Comparison of ENCODE assay signal across 9 cellular contexts in the genomic region with DNA sequence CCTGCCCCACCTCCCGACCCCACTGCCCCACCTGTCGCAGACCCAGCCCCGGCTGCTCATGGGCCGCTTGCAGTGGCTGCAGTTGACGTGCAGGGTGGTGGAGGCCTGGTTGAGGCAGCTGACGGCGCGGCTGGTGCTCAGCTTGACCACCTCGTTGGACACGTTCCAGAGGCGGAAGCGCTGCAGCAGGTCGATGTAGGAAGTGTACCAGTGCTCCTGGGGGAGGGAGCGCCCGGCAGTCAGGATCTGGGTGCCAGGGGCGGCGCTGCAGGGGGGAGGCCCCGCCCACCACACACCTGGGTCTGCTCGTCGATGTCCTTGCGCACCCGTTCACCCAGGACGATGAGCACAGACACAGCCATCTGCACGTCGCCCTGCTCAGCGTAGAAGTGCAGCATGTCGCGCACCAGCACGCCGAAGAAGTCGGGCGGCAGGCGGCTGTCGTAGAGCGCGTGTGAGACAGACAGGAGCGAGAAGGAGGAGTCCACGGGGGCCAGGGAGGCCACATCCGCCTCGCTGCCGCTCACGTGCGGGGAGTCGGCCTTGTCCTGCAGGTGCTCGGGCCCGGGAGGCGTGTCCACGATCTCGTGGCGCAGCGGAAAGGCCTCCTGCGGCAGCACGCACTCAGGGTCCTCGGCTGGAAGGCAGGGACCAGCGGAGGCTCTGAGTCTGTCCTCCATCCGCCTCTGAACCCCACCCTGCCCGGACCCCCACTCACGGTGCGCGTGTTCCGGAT. TPM values are rescaled to one million over a fixed set of nuclear protein-coding genes. Genes with fewer than 3 reads are reported as not detected.
DNase-seq lines count a peak whose midpoint lies in the region; ATAC-seq and TF ChIP-seq lines count a peak whose summit lies in the region.
"Had no signal": no experiment of that assay in that cellular context is flagged by ENCODE, and none has a peak within 500 bp of the region (broad histone marks: within the 10 kb centered on the region; RNA-seq: fewer than 3 reads in every experiment).

No MANE protein-coding gene starts in this region.

- H3K27me3 ChIP-seq in BE2C (no peaks in the 10 kb centered on the region), HUES6 (ENCODE audit: control insufficient read depth, insufficient read depth, low read length) (no peaks in the 10 kb centered on the region), lower lobe of right lung (ENCODE audit: low read depth) (no peaks in the 10 kb centered on the region)
- H3K27me3 ChIP-seq: SJSA1 had no signal

- intact Hi-C loops in lower lobe of right lung (cut with DNase I) = no loop called here

- no peak for ATAC-seq in lower lobe of right lung
- ATAC-seq in GM18867 (IDR thresholded peaks at IDR 0.05; ENCODE audit: unreplicated experiment) = no peak
- no peak for ATAC-seq in naive thymus-derived CD8-positive, alpha-beta T cell

- H3K27ac Mint-ChIP-seq in activated CD4-positive, alpha-beta T cell treated with anti-CD3 and anti-CD28 coated beads, Interleukin-2, amount 10 ng/mL, durations not matched to agents 7 days and 5 days = no peak overlapping the region
- H3K27ac Mint-ChIP-seq in naive thymus-derived CD8-positive, alpha-beta T cell = peak overlapping the region in 1 of 10 donors; percentile 70

- H3K36me3 Mint-ChIP-seq in activated CD4-positive, alpha-beta T cell treated with anti-CD3 and anti-CD28 coated beads, Interleukin-2, amount 10 ng/mL, durations not matched to agents 7 days and 5 days (ENCODE audit: low read depth) = peaks cover 18% of the 10 kb centered on the region
- H3K36me3 Mint-ChIP-seq in naive thymus-derived CD8-positive, alpha-beta T cell = peaks cover 0 to 14% (median 3%) of the 10 kb centered on the region in 3 donors

- H3K4me1 Mint-ChIP-seq in activated CD4-positive, alpha-beta T cell treated with anti-CD3 and anti-CD28 coated beads, Interleukin-2, amount 10 ng/mL, durations not matched to agents 7 days and 5 days = peaks cover 49% of the 10 kb centered on the region
- peaks cover 4 to 54% (median 37%) of the 10 kb centered on the region in 4 donors for H3K4me1 Mint-ChIP-seq in naive thymus-derived CD8-positive, alpha-beta T cell

- peaks cover 51% of the 10 kb centered on the region for H3K36me3 ChIP-seq in BE2C
- H3K36me3 ChIP-seq in HUES6 (ENCODE audit: control insufficient read depth, insufficient read depth, low read length) = peaks cover 42% of the 10 kb centered on the region
- H3K36me3 ChIP-seq in lower lobe of right lung = peaks cover 36% of the 10 kb centered on the region

- POLR2A ChIA-PET in activated CD4-positive, alpha-beta T cell treated with anti-CD3 and anti-CD28 coated beads, Interleukin-2, amount 10 ng/mL, durations not matched to agents 7 days and 5 days (lab: Charles Lee) = interaction anchor here (0.6 kb wide), 1 partner anchor 154 kb away, joined by 3 read pairs; no protein-coding TSS in a partner anchor
- POLR2A ChIA-PET in naive thymus-derived CD8-positive, alpha-beta T cell (lab: Charles Lee) = interaction anchor here (0.8 to 8.3 kb wide), 8 partner anchors 10 to 48 kb away, joined by 3 to 95 read pairs (median 4); partner anchors contain the start of genes METTL26, RHBDL1, RHOT2 and WDR90

- TF ChIP-seq CTCF in BE2C (IDR thresholded peaks at IDR 0.05; ENCODE audit: low read depth, low read length) (no peak), lower lobe of right lung (IDR thresholded peaks at IDR 0.05) (no peak)

- no peaks in the 10 kb centered on the region for H3K9me3 Mint-ChIP-seq in activated CD4-positive, alpha-beta T cell treated with anti-CD3 and anti-CD28 coated beads, Interleukin-2, amount 10 ng/mL, durations not matched to agents 7 days and 5 days
- H3K9me3 Mint-ChIP-seq in naive thymus-derived CD8-positive, alpha-beta T cell = no peaks in the 10 kb centered on the region

- no peak for DNase-seq in BE2C
- peak; percentile 71 to 86 for DNase-seq in SHP77 (lab: John Stamatoyannopoulos, UW)
- DNase-seq in lower lobe of right lung = peak; percentile 61
- DNase-seq in activated CD4-positive, alpha-beta T cell treated with anti-CD3 and anti-CD28 coated beads, Interleukin-2, amount 10 ng/mL, durations not matched to agents 7 days and 5 days = no peak
- no peak for DNase-seq in GF-D8 (lab: John Stamatoyannopoulos, UW)
- no peak for DNase-seq in naive thymus-derived CD8-positive, alpha-beta T cell

- CTCF ChIA-PET in activated CD4-positive, alpha-beta T cell treated with anti-CD3 and anti-CD28 coated beads, Interleukin-2, amount 10 ng/mL, durations not matched to agents 7 days and 5 days (lab: Charles Lee) = interaction anchor here (1.3 to 1.4 kb wide), 2 partner anchors 10 to 12 kb away, joined by 4 to 6 read pairs; no protein-coding TSS in a partner anchor

- H3K9me3 ChIP-seq in BE2C = no peaks in the 10 kb centered on the region
- no peaks in the 10 kb centered on the region for H3K9me3 ChIP-seq in HUES6 (ENCODE audit: control insufficient read depth, insufficient read depth, low read depth, low read length)
- H3K9me3 ChIP-seq in lower lobe of right lung = no peaks in the 10 kb centered on the region

- H3K27ac ChIP-seq in HUES6 (ENCODE audit: low read depth, low read length) = no peak overlapping the region
- H3K27ac ChIP-seq in lower lobe of right lung = peak overlapping the region; percentile 89

- H3K4me3 Mint-ChIP-seq in activated CD4-positive, alpha-beta T cell treated with anti-CD3 and anti-CD28 coated beads, Interleukin-2, amount 10 ng/mL, durations not matched to agents 7 days and 5 days = no peak overlapping the region
- H3K4me3 Mint-ChIP-seq in naive thymus-derived CD8-positive, alpha-beta T cell = peak overlapping the region in 2 of 10 donors; percentile 38 to 41

- H3K4me3 ChIP-seq in BE2C (ENCODE audit: low read depth, low read length) (peak overlapping the region; percentile 69; the same call in 1 of the 2 replicates), HUES6 (ENCODE audit: low read depth, low read length) (peak overlapping the region; percentile 11; the same call in 1 of the 2 replicates), lower lobe of right lung (peak overlapping the region; percentile 83)

- H3K4me1 ChIP-seq in BE2C (peaks cover 12% of the 10 kb centered on the region; the same call in 1 of the 2 replicates), HUES6 (ENCODE audit: control insufficient read depth, insufficient read depth, low read length) (peaks cover 23% of the 10 kb centered on the region), lower lobe of right lung (peaks cover 61% of the 10 kb centered on the region)

- H3K27me3 Mint-ChIP-seq in activated CD4-positive, alpha-beta T cell treated with anti-CD3 and anti-CD28 coated beads, Interleukin-2, amount 10 ng/mL, durations not matched to agents 7 days and 5 days = no peaks in the 10 kb centered on the region
- H3K27me3 Mint-ChIP-seq in naive thymus-derived CD8-positive, alpha-beta T cell = no peaks in the 10 kb centered on the region

- no peak overlapping the region for H3K9ac ChIP-seq in HUES6 (ENCODE audit: low read length)

RNA-seq across cellular contexts. Expression of gene JMJD8, which starts 1.0 kb away (rescaled TPM):
- polyA plus RNA-seq in BE2C (2012; ENCODE audit: insufficient read depth, insufficient read length, low read depth) = 327 TPM
- 43.2 TPM for total RNA-seq in lower lobe of right lung
- total RNA-seq in activated CD4-positive, alpha-beta T cell treated with anti-CD3 and anti-CD28 coated beads, Interleukin-2, amount 10 ng/mL, durations not matched to agents 7 days and 5 days = 10 to 100 TPM; 33.8 to 34.3 TPM
- 10 to 100 TPM; 40.8 to 41.2 TPM for total RNA-seq in naive thymus-derived CD8-positive, alpha-beta T cell
- polyA plus RNA-seq in naive thymus-derived CD8-positive, alpha-beta T cell = 10 to 100 TPM; 31.7 to 62.8 (median 46.0) TPM

RNA-seq across cellular contexts. Expression of gene STUB1, which starts 4.9 kb away (rescaled TPM):
- polyA plus RNA-seq in BE2C (2012; ENCODE audit: insufficient read depth, insufficient read length, low read depth) = 418 TPM
- 86.0 TPM for total RNA-seq in lower lobe of right lung
- 10 to 100 TPM; 68.7 to 69.7 TPM for total RNA-seq in activated CD4-positive, alpha-beta T cell treated with anti-CD3 and anti-CD28 coated beads, Interleukin-2, amount 10 ng/mL, durations not matched to agents 7 days and 5 days
- 100 to 1,000 TPM in 1 of 2 experiments, 10 to 100 TPM in 1; 86.4 to 103 TPM for total RNA-seq in naive thymus-derived CD8-positive, alpha-beta T cell
- polyA plus RNA-seq in naive thymus-derived CD8-positive, alpha-beta T cell = 100 to 1,000 TPM; 133 to 142 (median 135) TPM

RNA-seq across cellular contexts. Expression of gene WDR24, which starts 5.1 kb away (rescaled TPM):
- polyA plus RNA-seq in BE2C (2012; ENCODE audit: insufficient read depth, insufficient read length, low read depth) = 67.0 TPM
- total RNA-seq in lower lobe of right lung = 13.1 TPM
- 10 to 100 TPM; 19.3 to 20.0 TPM for total RNA-seq in activated CD4-positive, alpha-beta T cell treated with anti-CD3 and anti-CD28 coated beads, Interleukin-2, amount 10 ng/mL, durations not matched to agents 7 days and 5 days
- total RNA-seq in naive thymus-derived CD8-positive, alpha-beta T cell = 10 to 100 TPM; 16.1 to 18.4 TPM
- 10 to 100 TPM; 12.7 to 18.9 (median 14.7) TPM for polyA plus RNA-seq in naive thymus-derived CD8-positive, alpha-beta T cell

RNA-seq across cellular contexts. Expression of gene RHBDL1, which starts 9.7 kb away (rescaled TPM):
- polyA plus RNA-seq in BE2C (2012; ENCODE audit: insufficient read depth, insufficient read length, low read depth) = 2.8 TPM
- 2.0 TPM for total RNA-seq in lower lobe of right lung
- total RNA-seq in activated CD4-positive, alpha-beta T cell treated with anti-CD3 and anti-CD28 coated beads, Interleukin-2, amount 10 ng/mL, durations not matched to agents 7 days and 5 days = 1 to 10 TPM; 1.5 to 1.7 TPM
- total RNA-seq in naive thymus-derived CD8-positive, alpha-beta T cell = 1 to 10 TPM; 1.3 to 1.4 TPM
- polyA plus RNA-seq in naive thymus-derived CD8-positive, alpha-beta T cell = not detected

RNA-seq across cellular contexts. Expression of gene RHOT2, which starts 17.2 kb away (rescaled TPM):
- 535 TPM for polyA plus RNA-seq in BE2C (2012; ENCODE audit: insufficient read depth, insufficient read length, low read depth)
- 81.6 TPM for total RNA-seq in lower lobe of right lung
- 100 to 1,000 TPM; 128 to 150 TPM for total RNA-seq in activated CD4-positive, alpha-beta T cell treated with anti-CD3 and anti-CD28 coated beads, Interleukin-2, amount 10 ng/mL, durations not matched to agents 7 days and 5 days
- 100 to 1,000 TPM; 220 TPM for total RNA-seq in naive thymus-derived CD8-positive, alpha-beta T cell
- polyA plus RNA-seq in naive thymus-derived CD8-positive, alpha-beta T cell = 10 to 100 TPM; 25.1 to 44.8 (median 31.8) TPM

Comparison
In these comparisons a context has a peak if more than half of its experiments do, and no peak if none do; other contexts are left out.
1. DNase-seq: peak in SHP77 (2 of 2) and lower lobe of right lung (single experiment); none in BE2C (single experiment), activated CD4-positive, alpha-beta T cell treated with anti-CD3 and anti-CD28 coated beads, Interleukin-2, amount 10 ng/mL, durations not matched to agents 7 days and 5 days (single experiment), GF-D8 (single experiment) and naive thymus-derived CD8-positive, alpha-beta T cell (0 of 10).
2. H3K4me3 ChIP-seq: peak in every context shown above with its lines; median percentile 83 in lower lobe of right lung; 69 in BE2C; 11 in HUES6.